8 cellular contexts compared by ENCODE assay signal in the genomic region with DNA sequence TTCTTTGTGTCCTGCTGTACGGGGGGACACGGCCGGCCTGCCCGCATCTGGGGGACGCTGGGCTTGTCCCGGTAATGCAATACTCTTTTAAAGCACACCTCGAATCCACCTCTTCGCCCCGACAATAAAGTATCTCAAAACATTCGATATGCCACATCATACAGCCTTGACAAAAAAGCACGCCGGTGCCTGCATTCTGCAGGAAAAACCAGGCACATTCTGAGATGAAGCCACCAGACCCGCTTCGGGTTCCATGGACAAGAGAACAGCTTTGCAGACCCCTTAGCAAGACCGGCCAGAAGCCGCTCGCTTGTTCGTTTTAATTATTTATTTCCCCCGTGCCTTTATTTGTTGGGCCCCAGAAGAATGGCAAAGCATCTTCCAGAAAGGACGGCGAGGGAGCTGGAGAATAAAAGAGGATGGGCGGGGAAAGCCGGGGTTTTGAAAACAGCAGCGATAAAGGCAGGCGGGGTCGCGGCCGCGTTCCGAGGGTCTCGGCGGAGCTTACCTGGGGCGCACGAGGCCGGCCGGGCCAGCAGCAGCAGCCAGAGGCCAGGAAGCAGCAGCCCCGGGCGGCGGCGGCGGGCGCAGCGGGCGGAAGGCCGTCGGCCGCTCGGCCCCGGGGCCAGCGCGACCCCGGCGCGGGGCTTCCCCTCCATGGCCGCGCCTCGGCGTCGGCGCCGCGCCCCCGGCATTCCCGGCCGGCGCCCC. TPM values are rescaled to one million over a fixed set of nuclear protein-coding genes. Genes with fewer than 3 reads are reported as not detected.
DNase-seq lines count a peak whose midpoint lies in the region; ATAC-seq, FAIRE-seq and TF ChIP-seq lines count a peak whose summit lies in the region.

No MANE protein-coding gene starts in this region.

- 17% methylated on average over 38 of the region's 66 CpGs for WGBS in A549 (ENCODE audit: missing lambda C conversion rate)

- TF ChIP-seq EP300 in A549 (IDR thresholded peaks at IDR 0.05) = no peak

- no peaks in the 10 kb centered on the region for H4K20me1 ChIP-seq in endothelial cell of umbilical vein (replicated peaks; ENCODE audit: control insufficient read depth, extremely low read depth, insufficient read depth, low read length)

- dilution Hi-C loops in endothelial cell of umbilical vein (cut with MboI; ENCODE audit: extremely low pct_ligation_motif_present, low sequenced_read_pairs) = no loop called here

- BruUV-seq in endothelial cell of umbilical vein (replicated peaks; lab: Mats Ljungman, UMichigan) = TSS peak; percentile 54

- TF ChIP-seq POLR2A in A549 (IDR thresholded peaks at IDR 0.05; ENCODE audit: low read length) = no peak
- no peak for TF ChIP-seq POLR2A in endothelial cell of umbilical vein (IDR thresholded peaks at IDR 0.05; ENCODE audit: low read depth, low read length)

- no peak for FAIRE-seq in A549 (lab: Jason Lieb, UNC)
- no peak for FAIRE-seq in endothelial cell of umbilical vein (lab: Jason Lieb, UNC)

- H3K4me3 ChIP-seq in A549 = peak overlapping the region; percentile 86
- peak overlapping the region; percentile 68 for H3K4me3 ChIP-seq in SJSA1
- H3K4me3 ChIP-seq in endothelial cell of umbilical vein (replicated peaks in 1 of 3; ENCODE audit: insufficient read depth in 1 of 3, low read depth in 1 of 3, low read length in 3 of 3) = peak overlapping the region; percentile 59 to 93 (median 72)

- intact Hi-C loops in endothelial cell of umbilical vein (cut with micrococcal nuclease) = loop anchor here (1.0 kb wide), 3 partner anchors 45 to 252 kb away; no protein-coding TSS in a partner anchor

- H3K36me3 ChIP-seq in SJSA1 (no peaks in the 10 kb centered on the region), endothelial cell of umbilical vein (ENCODE audit: control insufficient read depth in 2 of 2, extremely low read depth in 1 of 2, insufficient read depth in 2 of 2, low read length in 2 of 2) (no peaks in the 10 kb centered on the region)

- POLR2A ChIA-PET in A549 (lab: Yijun Ruan, JAX) (interaction anchor here (1.9 kb wide), 1 partner anchor 90 kb away, joined by 5 read pairs; no protein-coding TSS in a partner anchor), endothelial cell of umbilical vein (lab: Charles Lee) (interaction anchor here (0.6 kb wide), 1 partner anchor 130 kb away, joined by 3 read pairs; no protein-coding TSS in a partner anchor)

- peaks cover 24% of the 10 kb centered on the region for H3K79me2 ChIP-seq in endothelial cell of umbilical vein (ENCODE audit: control insufficient read depth, insufficient read depth, low read length)

- H3K9me3 ChIP-seq in A549 = no peaks in the 10 kb centered on the region
- peaks cover 4% of the 10 kb centered on the region; the same call in 1 of the 2 replicates for H3K9me3 ChIP-seq in SJSA1 (replicated peaks)
- no peaks in the 10 kb centered on the region for H3K9me3 ChIP-seq in endothelial cell of umbilical vein (replicated peaks; ENCODE audit: control insufficient read depth, insufficient read depth, low read length)

- CTCF ChIA-PET in A549 (lab: Yijun Ruan, JAX) (interaction anchor here (0.8 to 4.6 kb wide), 8 partner anchors 12 to 95 kb away, joined by 3 to 27 read pairs (median 4); no protein-coding TSS in a partner anchor), endothelial cell of umbilical vein (lab: Charles Lee) (interaction anchor here (0.9 to 5.5 kb wide), 6 partner anchors 11 to 94 kb away, joined by 3 to 117 read pairs (median 6); no protein-coding TSS in a partner anchor)

- H3K27me3 ChIP-seq in SJSA1 (replicated peaks) (peaks cover 6% of the 10 kb centered on the region), endothelial cell of umbilical vein (ENCODE audit: control insufficient read depth in 2 of 2, insufficient read depth in 2 of 2, low read length in 2 of 2) (no peaks in the 10 kb centered on the region)

- ATAC-seq in A549 (peak; percentile 5 to 63; a peak in 5 of 6 replicates), GM18511 (IDR thresholded peaks at IDR 0.05; ENCODE audit: unreplicated experiment) (peak; percentile 52), HG03064 (IDR thresholded peaks at IDR 0.05; ENCODE audit: low read depth, unreplicated experiment) (peak; percentile 41), omental fat pad (ENCODE audit: low FRiP score) (peak; percentile 33)

- H3K4me1 ChIP-seq in A549 (peaks cover 23% of the 10 kb centered on the region), SJSA1 (replicated peaks) (peaks cover 21% of the 10 kb centered on the region), endothelial cell of umbilical vein (ENCODE audit: control insufficient read depth, extremely low read depth, insufficient read depth, low read length) (peaks cover 24% of the 10 kb centered on the region)

- peak overlapping the region; percentile 90 to 99 for H3K27ac ChIP-seq in A549
- H3K27ac ChIP-seq in SJSA1 = no peak overlapping the region
- no peak overlapping the region for H3K27ac ChIP-seq in endothelial cell of umbilical vein (ENCODE audit: insufficient read depth, low read depth, low read length)

- H3K9me1 ChIP-seq in endothelial cell of umbilical vein (replicated peaks; ENCODE audit: control insufficient read depth, extremely low read depth, insufficient read depth, low read length) = no peaks in the 10 kb centered on the region

- DNase-seq in A549 (ENCODE audit: low read depth in 1 of 2, low spot score in 1 of 2) (no peak), SJSA1 (ENCODE audit: low read depth in 1 of 2, low spot score in 2 of 2) (peak in 1 of 2 experiments; percentile 26), endothelial cell of umbilical vein (ENCODE audit: low read depth, low spot score) (peak; percentile 29), omental fat pad (ENCODE audit: low spot score) (no peak), islet precursor cell (no peak), hepatic stellate cell (ENCODE audit: low spot score) (no peak)

- H3K9ac ChIP-seq in endothelial cell of umbilical vein (replicated peaks; ENCODE audit: extremely low read depth, insufficient read depth, low read length) = peak overlapping the region; percentile 65

- peak overlapping the region; percentile 85 for H2AFZ ChIP-seq in endothelial cell of umbilical vein (ENCODE audit: low read depth, low read length)

- TF ChIP-seq CTCF in A549 (IDR thresholded peaks at IDR 0.05) = no peak
- TF ChIP-seq CTCF in endothelial cell of umbilical vein (IDR thresholded peaks at IDR 0.05; ENCODE audit: extremely low read depth in 1 of 2, insufficient read depth in 1 of 2, low read depth in 1 of 2, low read length in 2 of 2) = no peak
- no peak for TF ChIP-seq CTCF in omental fat pad (IDR thresholded peaks at IDR 0.05)

- H3K4me2 ChIP-seq in A549 (peak overlapping the region; percentile 100), endothelial cell of umbilical vein (ENCODE audit: insufficient read depth, low read length) (peak overlapping the region; percentile 69)

- TF ChIP-seq RAD21 in A549 (conservative IDR thresholded peaks at IDR 0.05 in 1 of 2, IDR thresholded peaks at IDR 0.05 in 1 of 2) = no peak

TF ChIP-seq in A549, 52 proteins besides CTCF, POLR2A, EP300 and RAD21 (continues in another document):
- TF ChIP-seq ESRRA (IDR thresholded peaks at IDR 0.05; ENCODE audit: borderline replicate concordance, low read length) (no peak), MYC (IDR thresholded peaks at IDR 0.05; ENCODE audit: borderline replicate concordance, low read length) (0 out of 2 replicates have a peak, but pooled peaks have one; percentile 7), EHMT2 (IDR thresholded peaks at IDR 0.05; ENCODE audit: low read depth) (no peak), CHD2 (IDR thresholded peaks at IDR 0.05; ENCODE audit: low read length, partially characterized antibody) (no peak)

TF ChIP-seq in endothelial cell of umbilical vein, 7 proteins besides CTCF, POLR2A, EP300 and RAD21:
- TF ChIP-seq EZH2 (IDR thresholded peaks at IDR 0.05; ENCODE audit: borderline replicate concordance, low read depth, low read length, severe bottlenecking) = no peak

RNA-seq across cellular contexts. Expression of gene KIAA1549, which starts 0.5 kb away (rescaled TPM):
- polyA plus RNA-seq in A549 (2011; rRNA removed) (4.1 and 9.2 TPM in 2 replicates), A549 (2017; fragmentation: RNase III; extraction: RNeasy Plus Mini Kit Qiagen cat#74134 plus additional on column Dnase treatment) (4.4 to 4.7 TPM (median 4.7 TPM) in 3 replicates), endothelial cell of umbilical vein (3.9 and 4.6 TPM in 2 replicates)
- polyA plus RNA-seq in A549 (2012; cell fraction: cytosol; rRNA removed) = 2.0 and 2.9 TPM in 2 replicates
- polyA plus RNA-seq in A549 (2012; cell fraction: nucleus; rRNA removed) = 3.7 and 5.2 TPM in 2 replicates
- 13.1 and 13.3 TPM in 2 replicates for polyA minus RNA-seq in A549 (2011; rRNA and poly(A)+ RNA removed)
- total RNA-seq in SJSA1 (2014; rRNA removed; shearing (Covaris generic)) = 0.75 and 0.95 TPM in 2 replicates
- total RNA-seq in endothelial cell of umbilical vein (10.9 and 12.4 TPM in 2 replicates), omental fat pad (1 to 10 TPM; 1.2 to 1.6 (median 1.4) TPM)
- 3.2 TPM in 2 replicates for polyA plus RNA-seq in endothelial cell of umbilical vein (2011; cell fraction: cytosol; rRNA removed)
- 7.1 and 7.5 TPM in 2 replicates for polyA plus RNA-seq in endothelial cell of umbilical vein (2011; cell fraction: nucleus; rRNA removed)
- polyA plus RNA-seq in endothelial cell of umbilical vein (2012) = 7.5 and 8.7 TPM in 2 replicates
- 11.0 and 12.8 TPM in 2 replicates for polyA minus RNA-seq in endothelial cell of umbilical vein
- 7.0 TPM for polyA minus RNA-seq in endothelial cell of umbilical vein (2011; cell fraction: cytosol; rRNA and poly(A)+ RNA removed)
- 11.0 and 15.8 TPM in 2 replicates for polyA minus RNA-seq in endothelial cell of umbilical vein (2011; cell fraction: nucleus; rRNA and poly(A)+ RNA removed)

RNA-seq across cellular contexts. Expression of gene ZC3HAV1L, which starts 55.1 kb away (rescaled TPM):
- 15.6 and 23.4 TPM in 2 replicates for polyA plus RNA-seq in A549 (2011; rRNA removed)
- polyA plus RNA-seq in A549 (2012; cell fraction: cytosol; rRNA removed) = 10.6 and 17.1 TPM in 2 replicates
- 10.0 and 12.1 TPM in 2 replicates for polyA plus RNA-seq in A549 (2012; cell fraction: nucleus; rRNA removed)
- 8.7 to 9.7 TPM (median 8.8 TPM) in 3 replicates for polyA plus RNA-seq in A549 (2017; fragmentation: RNase III; extraction: RNeasy Plus Mini Kit Qiagen cat#74134 plus additional on column Dnase treatment)
- polyA minus RNA-seq in A549 (2011; rRNA and poly(A)+ RNA removed) = 15.0 and 16.0 TPM in 2 replicates
- total RNA-seq in SJSA1 (2014; rRNA removed; shearing (Covaris generic)) = 7.5 and 15.2 TPM in 2 replicates
- 23.8 and 25.7 TPM in 2 replicates for total RNA-seq in endothelial cell of umbilical vein
- 15.9 TPM in 2 replicates for polyA plus RNA-seq in endothelial cell of umbilical vein
- 9.4 and 9.6 TPM in 2 replicates for polyA plus RNA-seq in endothelial cell of umbilical vein (2011; cell fraction: cytosol; rRNA removed)
- polyA plus RNA-seq in endothelial cell of umbilical vein (2011; cell fraction: nucleus; rRNA removed) = 11.2 and 13.2 TPM in 2 replicates
- 4.5 and 5.0 TPM in 2 replicates for polyA plus RNA-seq in endothelial cell of umbilical vein (2012)
- 18.9 and 20.5 TPM in 2 replicates for polyA minus RNA-seq in endothelial cell of umbilical vein
- 12.0 TPM for polyA minus RNA-seq in endothelial cell of umbilical vein (2011; cell fraction: cytosol; rRNA and poly(A)+ RNA removed)
- 11.1 and 12.9 TPM in 2 replicates for polyA minus RNA-seq in endothelial cell of umbilical vein (2011; cell fraction: nucleus; rRNA and poly(A)+ RNA removed)
- total RNA-seq in omental fat pad = 10 to 100 TPM; 16.8 to 23.3 (median 18.0) TPM

Comparison
In these comparisons a context has a peak if more than half of its experiments do, and no peak if none do; other contexts are left out.
1. H3K27ac ChIP-seq: peak in A549 (2 of 2); none in SJSA1 (single experiment) and endothelial cell of umbilical vein (single experiment).
2. Peak in every context shown above with its lines, with median percentiles within 50 percentile points of each other: ATAC-seq and H3K4me3 ChIP-seq.